Comparison of ENCODE assay signal across 31 cellular contexts in genomic region chr18:37584217-37584616, GRCh38. TPM values are rescaled to one million over a fixed set of nuclear protein-coding genes. Genes with fewer than 3 reads are reported as not detected.
"Had no signal": no experiment of that assay in that cellular context is flagged by ENCODE, and none has a peak within 500 bp of the region (broad histone marks: within the 10 kb centered on the region; RNA-seq: fewer than 3 reads in every experiment).

No MANE protein-coding gene starts in this region.

- H3K9me3 ChIP-seq: stomach, suprapubic skin, testis, thoracic aorta, thyroid gland, tibial artery, tibial nerve, transverse colon, upper lobe of left lung, upper lobe of right lung, uterus, vagina had no signal

- ATAC-seq: stimulated activated effector memory CD8-positive, alpha-beta T cell treated with anti-CD3 and anti-CD28 coated beads, Interleukin-12 subunit alpha, Interleukin-12 subunit beta, amount 100 ng/mL, for 72 hours; stimulated activated memory B cell treated with anti-CD40 and anti-IgM and Interleukin-4, amounts not matched to agents 10 μg/mL and 1 μg/mL and 100 μg/mL, for 72 hours; stimulated activated naive B cell treated with anti-CD40 and anti-IgM and Interleukin-4, amounts not matched to agents 10 μg/mL and 1 μg/mL and 100 μg/mL, for 72 hours; stimulated activated naive CD8-positive, alpha-beta T cell treated with anti-CD3 and anti-CD28 coated beads, Interleukin-15, amount 100 ng/mL, for 72 hours; stimulated activated naive CD8-positive, alpha-beta T cell treated with anti-CD3 and anti-CD28 coated beads, Interleukin-15, Interleukin-2, amounts not matched to agents 100 U/mL and 50 U/mL, for 24 hours; upper lobe of right lung had no signal

- H3K27ac ChIP-seq: stomach, suprapubic skin, testis, thoracic aorta, thyroid gland, tibial artery, tibial nerve, transverse colon, upper lobe of left lung, upper lobe of right lung, uterus, vagina had no signal

- H3K9me3 Mint-ChIP-seq: stimulated activated naive CD8-positive, alpha-beta T cell treated with anti-CD3 and anti-CD28 coated beads, Interleukin-15, Interleukin-2, amounts not matched to agents 100 ng/mL and 50 ng/mL, for 24 hours; type B pancreatic cell had no signal

- H3K36me3 ChIP-seq: stomach, suprapubic skin, thoracic aorta, thyroid gland, tibial artery, tibial nerve, transverse colon, upper lobe of left lung, upper lobe of right lung, uterus, vagina had no signal

- H3K4me3 ChIP-seq: stomach, suprapubic skin, testis, thoracic aorta, thyroid gland, tibial artery, tibial nerve, transverse colon, upper lobe of left lung, upper lobe of right lung, uterus, vagina had no signal

- H3K4me1 ChIP-seq: stomach, testis, thyroid gland, tibial artery, transverse colon, upper lobe of right lung, uterus, vagina had no signal

- DNase-seq: stimulated activated CD4-positive, alpha-beta T cell treated with anti-CD3 and anti-CD28 coated beads, Interleukin-2, amount 100 ng/mL, for 48 hours; stimulated activated CD4-positive, alpha-beta T cell treated with anti-CD3 and anti-CD28 coated beads, Interleukin-4, amount 100 ng/mL, for 1 hour; stimulated activated CD4-positive, alpha-beta T cell treated with anti-CD3 and anti-CD28 coated beads, Interleukin-4, amount 100 ng/mL, for 24 hours; stimulated activated CD4-positive, alpha-beta T cell treated with anti-CD3 and anti-CD28 coated beads, Interleukin-4, amount 100 ng/mL, for 4 hours; stimulated activated CD8-positive, alpha-beta memory T cell treated with anti-CD3 and anti-CD28 coated beads, Interleukin-4, amount 100 ng/mL, for 48 hours; stimulated activated naive B cell treated with anti-CD40 and anti-IgM and Interleukin-4, amounts not matched to agents 10 μg/mL and 1 μg/mL and 100 μg/mL, for 72 hours; stimulated activated naive CD4-positive, alpha-beta T cell; stimulated activated naive CD4-positive, alpha-beta T cell treated with Interleukin-2 at 50 U/mL for 16 hours; stimulated activated naive CD8-positive, alpha-beta T cell treated with anti-CD3 and anti-CD28 coated beads, Interleukin-15, amount 100 ng/mL, for 72 hours; stimulated activated naive CD8-positive, alpha-beta T cell treated with anti-CD3 and anti-CD28 coated beads, Interleukin-15, Interleukin-2, amounts not matched to agents 100 U/mL and 50 U/mL, for 24 hours; stomach; substantia nigra; testis; thyroid gland; tibial artery; transverse colon; trophoblast cell; upper lobe of left lung; upper lobe of right lung; uterus had no signal

- H3K27me3 ChIP-seq: suprapubic skin, testis, thyroid gland, tibial nerve, upper lobe of left lung, upper lobe of right lung, uterus, vagina had no signal

- H3K36me3 Mint-ChIP-seq: stimulated activated effector memory CD8-positive, alpha-beta T cell treated with anti-CD3 and anti-CD28 coated beads, Interleukin-12 subunit alpha, Interleukin-12 subunit beta, amount 100 ng/mL, for 72 hours; stimulated activated memory B cell treated with anti-CD40 and anti-IgM and Interleukin-4, amounts not matched to agents 10 μg/mL and 1 μg/mL and 100 μg/mL, for 72 hours; stimulated activated naive B cell treated with anti-CD40 and anti-IgM and Interleukin-4, amounts not matched to agents 10 μg/mL and 1 μg/mL and 100 μg/mL, for 72 hours; type B pancreatic cell had no signal

- FAIRE-seq: urothelium cell line had no signal

- H3K27ac Mint-ChIP-seq: stimulated activated effector memory CD8-positive, alpha-beta T cell treated with anti-CD3 and anti-CD28 coated beads, Interleukin-12 subunit alpha, Interleukin-12 subunit beta, amount 100 ng/mL, for 72 hours; stimulated activated memory B cell treated with anti-CD40 and anti-IgM and Interleukin-4, amounts not matched to agents 10 μg/mL and 1 μg/mL and 100 μg/mL, for 72 hours; stimulated activated naive B cell treated with anti-CD40 and anti-IgM and Interleukin-4, amounts not matched to agents 10 μg/mL and 1 μg/mL and 100 μg/mL, for 72 hours; stimulated activated naive CD8-positive, alpha-beta T cell treated with anti-CD3 and anti-CD28 coated beads, Interleukin-15, amount 100 ng/mL, for 72 hours; stimulated activated naive CD8-positive, alpha-beta T cell treated with anti-CD3 and anti-CD28 coated beads, Interleukin-15, Interleukin-2, amounts not matched to agents 100 ng/mL and 50 ng/mL, for 24 hours; type B pancreatic cell had no signal

- H3K4me1 Mint-ChIP-seq: stimulated activated effector memory CD8-positive, alpha-beta T cell treated with anti-CD3 and anti-CD28 coated beads, Interleukin-12 subunit alpha, Interleukin-12 subunit beta, amount 100 ng/mL, for 72 hours; stimulated activated memory B cell treated with anti-CD40 and anti-IgM and Interleukin-4, amounts not matched to agents 10 μg/mL and 1 μg/mL and 100 μg/mL, for 72 hours; stimulated activated naive B cell treated with anti-CD40 and anti-IgM and Interleukin-4, amounts not matched to agents 10 μg/mL and 1 μg/mL and 100 μg/mL, for 72 hours; stimulated activated naive CD8-positive, alpha-beta T cell treated with anti-CD3 and anti-CD28 coated beads, Interleukin-15, amount 100 ng/mL, for 72 hours had no signal

- H3K4me3 Mint-ChIP-seq: stimulated activated effector memory CD8-positive, alpha-beta T cell treated with anti-CD3 and anti-CD28 coated beads, Interleukin-12 subunit alpha, Interleukin-12 subunit beta, amount 100 ng/mL, for 72 hours; stimulated activated memory B cell treated with anti-CD40 and anti-IgM and Interleukin-4, amounts not matched to agents 10 μg/mL and 1 μg/mL and 100 μg/mL, for 72 hours; stimulated activated naive B cell treated with anti-CD40 and anti-IgM and Interleukin-4, amounts not matched to agents 10 μg/mL and 1 μg/mL and 100 μg/mL, for 72 hours; stimulated activated naive CD8-positive, alpha-beta T cell treated with anti-CD3 and anti-CD28 coated beads, Interleukin-15, amount 100 ng/mL, for 72 hours; stimulated activated naive CD8-positive, alpha-beta T cell treated with anti-CD3 and anti-CD28 coated beads, Interleukin-15, Interleukin-2, amounts not matched to agents 100 ng/mL and 50 ng/mL, for 24 hours; type B pancreatic cell had no signal

RNA-seq across cellular contexts. Expression of gene CELF4, which starts 18.6 kb away (rescaled TPM):
- total RNA-seq: subcutaneous adipose tissue, suprapubic skin, thoracic aorta, tibial nerve, ureter had no signal
